2 cellular contexts compared by ENCODE assay signal in the genomic region with DNA sequence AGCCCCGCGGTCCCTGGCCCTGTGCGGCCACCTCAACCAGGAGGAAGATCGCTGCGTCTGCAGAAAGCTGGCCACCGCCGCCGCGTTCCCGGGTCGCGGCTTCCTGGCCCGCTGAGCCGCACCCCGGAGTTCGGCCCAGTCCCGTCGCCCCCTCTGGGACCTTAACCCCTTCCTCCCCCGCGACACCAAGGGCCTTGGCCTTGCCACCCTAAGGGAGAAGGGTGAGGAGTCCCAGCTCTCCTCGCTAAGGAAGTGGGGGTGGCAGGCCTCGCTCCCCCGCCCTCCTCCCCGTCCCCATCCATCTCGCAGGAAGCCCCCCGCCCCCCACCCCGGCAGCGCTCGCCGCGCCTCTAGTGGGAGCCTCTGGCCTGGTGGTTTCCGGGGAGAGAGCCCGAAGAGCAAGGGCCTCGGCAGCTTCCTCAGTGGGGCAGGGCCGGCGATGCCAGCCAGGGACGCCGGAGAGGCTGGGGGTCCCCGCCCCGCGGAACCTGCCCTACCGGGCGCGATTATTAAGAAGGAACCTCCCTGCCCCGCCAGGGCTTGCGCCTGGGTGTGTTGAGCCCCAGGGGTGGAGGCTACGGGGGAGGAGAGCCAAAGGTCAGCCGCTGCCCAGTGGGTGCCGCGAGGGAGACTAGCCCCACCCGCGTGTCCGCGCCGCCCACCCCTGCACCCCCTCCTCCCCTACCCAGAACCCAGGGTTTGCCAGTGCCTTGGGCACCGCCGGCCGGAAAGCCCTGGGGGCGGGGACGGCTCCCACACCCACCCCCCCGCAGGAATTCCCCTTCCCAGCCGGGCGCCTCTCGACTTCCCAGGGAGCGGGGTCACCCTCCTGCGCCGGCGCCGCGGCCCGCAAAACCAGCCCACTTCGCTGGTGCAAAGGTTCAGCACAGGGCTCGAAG.
A peak's percentile ranks its signal among the peaks of the same experiment; 100 is the strongest.
TF ChIP-seq lines count a peak whose summit lies in the region.

No MANE protein-coding gene starts in this region.

TF ChIP-seq in IMR-90, 13 proteins besides CTCF, POLR2A, EP300 and RAD21:
- TF ChIP-seq, protein P1, sequence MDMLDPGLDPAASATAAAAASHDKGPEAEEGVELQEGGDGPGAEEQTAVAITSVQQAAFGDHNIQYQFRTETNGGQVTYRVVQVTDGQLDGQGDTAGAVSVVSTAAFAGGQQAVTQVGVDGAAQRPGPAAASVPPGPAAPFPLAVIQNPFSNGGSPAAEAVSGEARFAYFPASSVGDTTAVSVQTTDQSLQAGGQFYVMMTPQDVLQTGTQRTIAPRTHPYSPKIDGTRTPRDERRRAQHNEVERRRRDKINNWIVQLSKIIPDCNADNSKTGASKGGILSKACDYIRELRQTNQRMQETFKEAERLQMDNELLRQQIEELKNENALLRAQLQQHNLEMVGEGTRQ (IDR thresholded peaks at IDR 0.05; ENCODE audit: low read depth, low read length): no peak
- peak; percentile 94 for TF ChIP-seq MAZ (IDR thresholded peaks at IDR 0.05; ENCODE audit: borderline replicate concordance, low read depth, low read length)
- no peak for TF ChIP-seq NFE2L2 (IDR thresholded peaks at IDR 0.05; ENCODE audit: low read depth, low read length)

TF ChIP-seq in K562, 482 proteins besides CTCF, POLR2A, EP300 and RAD21 (continues in another document):
- TF ChIP-seq ILF3 (IDR thresholded peaks at IDR 0.05; ENCODE audit: borderline replicate concordance) (no peak), DIDO1 (tag; IDR thresholded peaks at IDR 0.05; ENCODE audit: low read depth) (no peak), ZNF239 (CRISPR knock-in tag; IDR thresholded peaks at IDR 0.05) (no peak), HLTF (IDR thresholded peaks at IDR 0.05) (no peak), KHSRP (IDR thresholded peaks at IDR 0.05) (no peak), ZNF644 (tag; IDR thresholded peaks at IDR 0.05; ENCODE audit: low read depth) (no peak), GABPB2 (CRISPR knock-in tag; conservative IDR thresholded peaks at IDR 0.05) (no peak), CCNT2 (IDR thresholded peaks at IDR 0.05; ENCODE audit: borderline replicate concordance, extremely low read depth, insufficient read length, low read depth, low read length) (no peak), CBX3 (IDR thresholded peaks at IDR 0.05; ENCODE audit: borderline replicate concordance in 1 of 2, low read length in 2 of 2) (no peak), MBD1 (CRISPR knock-in tag; IDR thresholded peaks at IDR 0.05) (no peak), KLF13 (tag; IDR thresholded peaks at IDR 0.05; ENCODE audit: borderline replicate concordance, low read depth) (no peak), ZNF512 (tag; IDR thresholded peaks at IDR 0.05) (no peak), XRCC3 (IDR thresholded peaks at IDR 0.05) (no peak), KAT8 (IDR thresholded peaks at IDR 0.05; ENCODE audit: low read depth) (no peak), ZNF184 (CRISPR knock-in tag; IDR thresholded peaks at IDR 0.05) (no peak), SMARCE1 (IDR thresholded peaks at IDR 0.05) (no peak), DEAF1 (CRISPR knock-in tag; IDR thresholded peaks at IDR 0.05) (no peak), RBM15 (IDR thresholded peaks at IDR 0.05; ENCODE audit: insufficient read depth, low read length) (no peak), SAP30 (IDR thresholded peaks at IDR 0.05; ENCODE audit: borderline replicate concordance, insufficient read depth, low read depth, low read length, poor library complexity, severe bottlenecking) (no peak), CEBPG (CRISPR knock-in tag; IDR thresholded peaks at IDR 0.05) (no peak), CEBPG (tag; conservative IDR thresholded peaks at IDR 0.05 in 1 of 2, IDR thresholded peaks at IDR 0.05 in 1 of 2) (no peak), MTF1 (CRISPR knock-in tag; IDR thresholded peaks at IDR 0.05; ENCODE audit: borderline replicate concordance) (no peak), SMAD1 (IDR thresholded peaks at IDR 0.05; ENCODE audit: low read depth, low read length, partially characterized antibody) (no peak), SIN3B (IDR thresholded peaks at IDR 0.05; ENCODE audit: low read depth) (no peak), CBFA2T2 (conservative IDR thresholded peaks at IDR 0.05) (no peak), NRF1 (conservative IDR thresholded peaks at IDR 0.05 in 1 of 2, IDR thresholded peaks at IDR 0.05 in 1 of 2) (peak; percentile 84 to 87), CC2D1A (IDR thresholded peaks at IDR 0.05) (no peak), XRCC5 (IDR thresholded peaks at IDR 0.05; ENCODE audit: low read depth, low read length) (no peak), ZNF589 (CRISPR knock-in tag; IDR thresholded peaks at IDR 0.05; ENCODE audit: low read depth) (peak; percentile 79), SMAD2 (IDR thresholded peaks at IDR 0.05; ENCODE audit: low read depth, low read length) (no peak), PKNOX1 (IDR thresholded peaks at IDR 0.05) (no peak), HDAC8 (tag; IDR thresholded peaks at IDR 0.05) (no peak), SIN3A (IDR thresholded peaks at IDR 0.05; ENCODE audit: borderline replicate concordance in 2 of 2, control insufficient read depth in 1 of 2, low read depth in 2 of 2, low read length in 2 of 2) (0 out of 4 replicates have a peak, but pooled peaks of 1 of the 2 experiments have one; percentile 22), LCOR (CRISPR knock-in tag; IDR thresholded peaks at IDR 0.05) (no peak), ZC3H4 (CRISPR knock-in tag; IDR thresholded peaks at IDR 0.05; ENCODE audit: borderline replicate concordance) (peak; percentile 89; the same call in 1 of the 2 replicates), TAL1 (IDR thresholded peaks at IDR 0.05) (no peak), BRF1 (IDR thresholded peaks at IDR 0.05; ENCODE audit: borderline replicate concordance, extremely low read depth, insufficient read length) (no peak), NFE2L1 (tag; IDR thresholded peaks at IDR 0.05; ENCODE audit: borderline replicate concordance, low read depth) (no peak), KDM2B (CRISPR knock-in tag; IDR thresholded peaks at IDR 0.05) (no peak), PTTG1 (tag; IDR thresholded peaks at IDR 0.05; ENCODE audit: low read depth) (no peak), SMARCA4 (IDR thresholded peaks at IDR 0.05) (no peak)
- TF ChIP-seq, protein P2, sequence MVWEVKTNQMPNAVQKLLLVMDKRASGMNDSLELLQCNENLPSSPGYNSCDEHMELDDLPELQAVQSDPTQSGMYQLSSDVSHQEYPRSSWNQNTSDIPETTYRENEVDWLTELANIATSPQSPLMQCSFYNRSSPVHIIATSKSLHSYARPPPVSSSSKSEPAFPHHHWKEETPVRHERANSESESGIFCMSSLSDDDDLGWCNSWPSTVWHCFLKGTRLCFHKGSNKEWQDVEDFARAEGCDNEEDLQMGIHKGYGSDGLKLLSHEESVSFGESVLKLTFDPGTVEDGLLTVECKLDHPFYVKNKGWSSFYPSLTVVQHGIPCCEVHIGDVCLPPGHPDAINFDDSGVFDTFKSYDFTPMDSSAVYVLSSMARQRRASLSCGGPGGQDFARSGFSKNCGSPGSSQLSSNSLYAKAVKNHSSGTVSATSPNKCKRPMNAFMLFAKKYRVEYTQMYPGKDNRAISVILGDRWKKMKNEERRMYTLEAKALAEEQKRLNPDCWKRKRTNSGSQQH (CRISPR knock-in tag; IDR thresholded peaks at IDR 0.05): no peak
- TF ChIP-seq, protein P3, sequence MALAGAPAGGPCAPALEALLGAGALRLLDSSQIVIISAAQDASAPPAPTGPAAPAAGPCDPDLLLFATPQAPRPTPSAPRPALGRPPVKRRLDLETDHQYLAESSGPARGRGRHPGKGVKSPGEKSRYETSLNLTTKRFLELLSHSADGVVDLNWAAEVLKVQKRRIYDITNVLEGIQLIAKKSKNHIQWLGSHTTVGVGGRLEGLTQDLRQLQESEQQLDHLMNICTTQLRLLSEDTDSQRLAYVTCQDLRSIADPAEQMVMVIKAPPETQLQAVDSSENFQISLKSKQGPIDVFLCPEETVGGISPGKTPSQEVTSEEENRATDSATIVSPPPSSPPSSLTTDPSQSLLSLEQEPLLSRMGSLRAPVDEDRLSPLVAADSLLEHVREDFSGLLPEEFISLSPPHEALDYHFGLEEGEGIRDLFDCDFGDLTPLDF (CRISPR knock-in tag; IDR thresholded peaks at IDR 0.05): no peak
- TF ChIP-seq, protein P4, sequence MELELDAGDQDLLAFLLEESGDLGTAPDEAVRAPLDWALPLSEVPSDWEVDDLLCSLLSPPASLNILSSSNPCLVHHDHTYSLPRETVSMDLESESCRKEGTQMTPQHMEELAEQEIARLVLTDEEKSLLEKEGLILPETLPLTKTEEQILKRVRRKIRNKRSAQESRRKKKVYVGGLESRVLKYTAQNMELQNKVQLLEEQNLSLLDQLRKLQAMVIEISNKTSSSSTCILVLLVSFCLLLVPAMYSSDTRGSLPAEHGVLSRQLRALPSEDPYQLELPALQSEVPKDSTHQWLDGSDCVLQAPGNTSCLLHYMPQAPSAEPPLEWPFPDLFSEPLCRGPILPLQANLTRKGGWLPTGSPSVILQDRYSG (tag; conservative IDR thresholded peaks at IDR 0.05; ENCODE audit: low read depth): no peak
- TF ChIP-seq, protein P5, sequence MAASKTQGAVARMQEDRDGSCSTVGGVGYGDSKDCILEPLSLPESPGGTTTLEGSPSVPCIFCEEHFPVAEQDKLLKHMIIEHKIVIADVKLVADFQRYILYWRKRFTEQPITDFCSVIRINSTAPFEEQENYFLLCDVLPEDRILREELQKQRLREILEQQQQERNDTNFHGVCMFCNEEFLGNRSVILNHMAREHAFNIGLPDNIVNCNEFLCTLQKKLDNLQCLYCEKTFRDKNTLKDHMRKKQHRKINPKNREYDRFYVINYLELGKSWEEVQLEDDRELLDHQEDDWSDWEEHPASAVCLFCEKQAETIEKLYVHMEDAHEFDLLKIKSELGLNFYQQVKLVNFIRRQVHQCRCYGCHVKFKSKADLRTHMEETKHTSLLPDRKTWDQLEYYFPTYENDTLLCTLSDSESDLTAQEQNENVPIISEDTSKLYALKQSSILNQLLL (CRISPR knock-in tag; IDR thresholded peaks at IDR 0.05; ENCODE audit: borderline replicate concordance): no peak
- TF ChIP-seq, protein P6, sequence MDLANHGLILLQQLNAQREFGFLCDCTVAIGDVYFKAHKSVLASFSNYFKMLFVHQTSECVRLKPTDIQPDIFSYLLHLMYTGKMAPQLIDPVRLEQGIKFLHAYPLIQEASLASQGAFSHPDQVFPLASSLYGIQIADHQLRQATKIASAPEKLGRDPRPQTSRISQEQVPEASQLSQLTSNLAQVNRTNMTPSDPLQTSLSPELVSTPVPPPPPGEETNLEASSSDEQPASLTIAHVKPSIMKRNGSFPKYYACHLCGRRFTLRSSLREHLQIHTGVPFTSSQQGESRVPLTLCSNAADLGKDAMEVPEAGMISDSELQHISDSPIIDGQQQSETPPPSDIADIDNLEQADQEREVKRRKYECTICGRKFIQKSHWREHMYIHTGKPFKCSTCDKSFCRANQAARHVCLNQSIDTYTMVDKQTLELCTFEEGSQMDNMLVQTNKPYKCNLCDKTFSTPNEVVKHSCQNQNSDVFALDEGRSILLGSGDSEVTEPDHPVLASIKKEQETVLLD (IDR thresholded peaks at IDR 0.05): no peak
- TF ChIP-seq, protein P7, sequence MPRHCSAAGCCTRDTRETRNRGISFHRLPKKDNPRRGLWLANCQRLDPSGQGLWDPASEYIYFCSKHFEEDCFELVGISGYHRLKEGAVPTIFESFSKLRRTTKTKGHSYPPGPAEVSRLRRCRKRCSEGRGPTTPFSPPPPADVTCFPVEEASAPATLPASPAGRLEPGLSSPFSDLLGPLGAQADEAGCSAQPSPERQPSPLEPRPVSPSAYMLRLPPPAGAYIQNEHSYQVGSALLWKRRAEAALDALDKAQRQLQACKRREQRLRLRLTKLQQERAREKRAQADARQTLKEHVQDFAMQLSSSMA (CRISPR knock-in tag; IDR thresholded peaks at IDR 0.05): no peak
